In genomic region chr9:83817356-83818278, GRCh38 we compare ENCODE assay signal across 8 cellular contexts. TPM values are rescaled to one million over a fixed set of nuclear protein-coding genes. Genes with fewer than 3 reads are reported as not detected.
DNase-seq lines count a peak whose midpoint lies in the region; ATAC-seq and TF ChIP-seq lines count a peak whose summit lies in the region.
"Not testable (repeated sequence)": the region's sequence is repeated elsewhere in the genome, so short reads cannot be mapped to it uniquely, and the experiment has no call there.

GKAP1 (minus strand) TSS chr9:83817769; CDS start chr9:83806517, 11,252 bp downstream.

- not testable (repeated sequence) for H3K36me3 Mint-ChIP-seq in endodermal cell (ENCODE audit: low read depth)

- H3K36me3 ChIP-seq in endodermal cell (ENCODE audit: control insufficient read depth, insufficient read depth, low read length); mesodermal cell (ENCODE audit: control insufficient read depth, insufficient read depth, low read length): not testable (repeated sequence)

- peak; percentile 79 for ATAC-seq in GM19463 (IDR thresholded peaks at IDR 0.05; ENCODE audit: unreplicated experiment)
- ATAC-seq in HG03571 (IDR thresholded peaks at IDR 0.05; ENCODE audit: unreplicated experiment), result peak; percentile 84

- H3K27me3 Mint-ChIP-seq in endodermal cell (ENCODE audit: insufficient read depth), result not testable (repeated sequence)

- peaks cover 19% of the 10 kb centered on the region for H3K27me3 ChIP-seq in endodermal cell (ENCODE audit: control insufficient read depth, insufficient read depth, low read length, poor library complexity, severe bottlenecking)

- H3K4me3 Mint-ChIP-seq in endodermal cell, result not testable (repeated sequence)

- H3K9me3 ChIP-seq in endodermal cell (ENCODE audit: control insufficient read depth, low read length); mesodermal cell (ENCODE audit: control insufficient read depth, low read length): not testable (repeated sequence)

- peak within 1 kb of the TSS; percentile 79 for H3K27ac Mint-ChIP-seq in endodermal cell

- not testable (repeated sequence) for H3K9me3 Mint-ChIP-seq in endodermal cell

- not testable (repeated sequence) for H3K4me1 Mint-ChIP-seq in endodermal cell

- H3K27ac ChIP-seq in endodermal cell (ENCODE audit: low read depth, low read length); mesodermal cell (ENCODE audit: low read depth, low read length, severe bottlenecking): not testable (repeated sequence)

- TF ChIP-seq CTCF in endodermal cell (conservative IDR thresholded peaks at IDR 0.05), result peak; percentile 13

- H3K4me3 ChIP-seq in endodermal cell (ENCODE audit: low read length) (peak within 1 kb of the TSS; percentile 84), mesodermal cell (ENCODE audit: extremely low read depth, insufficient read depth, low read length, poor library complexity, severe bottlenecking) (peak within 1 kb of the TSS; percentile 56)

- DNase-seq in COLO668 (lab: John Stamatoyannopoulos, UW; ENCODE audit: unreplicated experiment) (peak; percentile 88), NOMO-1 treated with DMSO at 0.1 percent for 48 hours (lab: John Stamatoyannopoulos, UW; ENCODE audit: unreplicated experiment) (peak; percentile 17), endodermal cell (peak; percentile 92)
- DNase-seq in activated CD8-positive, alpha-beta memory T cell treated with anti-CD3 and anti-CD28 coated beads, Interleukin-2, amount 50 U/mL, for 24 hours (ENCODE audit: extremely low read depth), result peak; percentile 45
- DNase-seq in stimulated activated CD8-positive, alpha-beta memory T cell treated with anti-CD3 and anti-CD28 coated beads, Interleukin-12 subunit alpha, Interleukin-12 subunit beta, amount 100 ng/mL, for 24 hours (ENCODE audit: extremely low read depth), result peak; percentile 38

- H3K4me1 ChIP-seq in endodermal cell (ENCODE audit: control insufficient read depth, insufficient read depth, low read length); mesodermal cell (ENCODE audit: control insufficient read depth, insufficient read depth, low read length, poor library complexity, severe bottlenecking): not testable (repeated sequence)

- peak within 1 kb of the TSS; percentile 25 for H3K9ac ChIP-seq in endodermal cell (ENCODE audit: extremely low read depth, low read length, poor library complexity, severe bottlenecking)

- WGBS in endodermal cell (ENCODE audit: insufficient coverage in 1 of 2, insufficient read length in 1 of 2), 2 experiments, result 0% methylated on average over 10 to 98 of the region's 103 CpGs
- WGBS in mesodermal cell (ENCODE audit: insufficient coverage in 2 of 2), 2 experiments, result 0% methylated on average over 24 to 32 of the region's 103 CpGs

RNA-seq across cellular contexts. Expression of gene GKAP1, which starts in this region (rescaled TPM):
- 10 to 100 TPM in 1 of 2 donors, 1 to 10 TPM in 1; 8.5 to 13.5 TPM for total RNA-seq in endodermal cell
- 18.6 TPM for polyA plus RNA-seq in endodermal cell (2013, experiment 1 of 2)
- 17.8 TPM for polyA plus RNA-seq in endodermal cell (2013, experiment 2 of 2)
- 4.2 TPM for polyA plus RNA-seq in mesodermal cell (2013, experiment 1 of 2)
- 4.5 TPM for polyA plus RNA-seq in mesodermal cell (2013, experiment 2 of 2)

Comparison
In these comparisons a context has a peak if more than half of its experiments do, and no peak if none do; other contexts are left out.
1. DNase-seq: peak in every context shown above with its lines; median percentile 92 in endodermal cell; 88 in COLO668; 45 in activated CD8-positive, alpha-beta memory T cell treated with anti-CD3 and anti-CD28 coated beads, Interleukin-2, amount 50 U/mL, for 24 hours; 38 in stimulated activated CD8-positive, alpha-beta memory T cell treated with anti-CD3 and anti-CD28 coated beads, Interleukin-12 subunit alpha, Interleukin-12 subunit beta, amount 100 ng/mL, for 24 hours; 17 in NOMO-1 treated with DMSO at 0.1 percent for 48 hours.